27 cellular contexts compared by ENCODE assay signal in genomic region chr1:1975535-1975934, GRCh38. TPM values are rescaled to one million over a fixed set of nuclear protein-coding genes. Genes with fewer than 3 reads are reported as not detected.
"Had no signal": no experiment of that assay in that cellular context is flagged by ENCODE, and none has a peak within 500 bp of the region (broad histone marks: within the 10 kb centered on the region; RNA-seq: fewer than 3 reads in every experiment).

No MANE protein-coding gene starts in this region.

- H3K79me2 ChIP-seq: hepatocyte had no signal

- ATAC-seq: heart right ventricle; natural killer cell; sciatic nerve; stimulated activated effector memory CD8-positive, alpha-beta T cell treated with anti-CD3 and anti-CD28 coated beads, Interleukin-12 subunit alpha, Interleukin-12 subunit beta, amount 100 ng/mL, for 72 hours; stimulated activated naive CD8-positive, alpha-beta T cell treated with anti-CD3 and anti-CD28 coated beads, Interleukin-15, amount 100 ng/mL, for 72 hours; upper lobe of right lung had no signal

- H3K4me3 Mint-ChIP-seq: mesothelial cell of epicardium; naive B cell; natural killer cell; nephron progenitor cell; stimulated activated effector memory CD8-positive, alpha-beta T cell treated with anti-CD3 and anti-CD28 coated beads, Interleukin-12 subunit alpha, Interleukin-12 subunit beta, amount 100 ng/mL, for 72 hours; stimulated activated naive CD8-positive, alpha-beta T cell treated with anti-CD3 and anti-CD28 coated beads, Interleukin-15, amount 100 ng/mL, for 72 hours had no signal

- H3K27me3 ChIP-seq: hepatocyte, ovary, testis, upper lobe of right lung had no signal

- H3K27ac ChIP-seq: heart right ventricle, hepatocyte, left ventricle myocardium inferior, ovary, prostate gland, spleen, testis, tibial artery, upper lobe of right lung had no signal

- DNase-seq: heart right ventricle; left ventricle myocardium inferior; naive B cell; natural killer cell; nephron progenitor cell; ovary; retina; small intestine; spleen; stimulated activated CD4-positive, alpha-beta T cell treated with anti-CD3 and anti-CD28 coated beads, Interleukin-4, amount 100 ng/mL, for 24 hours; stimulated activated naive CD4-positive, alpha-beta T cell; stimulated activated naive CD8-positive, alpha-beta T cell treated with anti-CD3 and anti-CD28 coated beads, Interleukin-15, amount 100 ng/mL, for 72 hours; substantia nigra; testis; tibial artery; trophoblast cell; upper lobe of right lung had no signal

- H2AFZ ChIP-seq: hepatocyte had no signal

- H3K4me3 ChIP-seq: heart right ventricle, hepatocyte, left ventricle myocardium inferior, lung, ovary, prostate gland, spleen, testis, tibial artery, upper lobe of right lung had no signal

- H3K9me3 Mint-ChIP-seq: mesothelial cell of epicardium, natural killer cell had no signal

- FAIRE-seq: small intestine, urothelium cell line had no signal

- H3K4me1 ChIP-seq: heart right ventricle, left ventricle myocardium inferior, prostate gland, spleen, testis, tibial artery, upper lobe of right lung had no signal

- H3K9me3 ChIP-seq: heart right ventricle, left ventricle myocardium inferior, prostate gland, spleen, testis, tibial artery, upper lobe of right lung had no signal

- H3K36me3 Mint-ChIP-seq: mesothelial cell of epicardium; naive B cell; natural killer cell; stimulated activated effector memory CD8-positive, alpha-beta T cell treated with anti-CD3 and anti-CD28 coated beads, Interleukin-12 subunit alpha, Interleukin-12 subunit beta, amount 100 ng/mL, for 72 hours had no signal

- H3K4me1 Mint-ChIP-seq: mesothelial cell of epicardium; naive B cell; natural killer cell; stimulated activated effector memory CD8-positive, alpha-beta T cell treated with anti-CD3 and anti-CD28 coated beads, Interleukin-12 subunit alpha, Interleukin-12 subunit beta, amount 100 ng/mL, for 72 hours; stimulated activated naive CD8-positive, alpha-beta T cell treated with anti-CD3 and anti-CD28 coated beads, Interleukin-15, amount 100 ng/mL, for 72 hours had no signal

- H3K36me3 ChIP-seq: heart right ventricle, left ventricle myocardium inferior, ovary, prostate gland, spleen, tibial artery, upper lobe of right lung had no signal

- H3K27ac Mint-ChIP-seq: mesothelial cell of epicardium; natural killer cell; stimulated activated effector memory CD8-positive, alpha-beta T cell treated with anti-CD3 and anti-CD28 coated beads, Interleukin-12 subunit alpha, Interleukin-12 subunit beta, amount 100 ng/mL, for 72 hours had no signal

- H3K4me2 ChIP-seq: hepatocyte had no signal

RNA-seq across cellular contexts. Expression of gene CFAP74, which starts 28.1 kb away (rescaled TPM):
- total RNA-seq: heart right ventricle, hepatocyte, kidney epithelial cell, left ventricle myocardium inferior, natural killer cell had no signal
- polyA plus RNA-seq: hepatocyte had no signal

RNA-seq across cellular contexts. Expression of gene GABRD, which starts 43.6 kb away (rescaled TPM):
- total RNA-seq: hepatocyte, kidney epithelial cell, mononuclear cell, omental fat pad, sciatic nerve had no signal
- polyA plus RNA-seq: hepatocyte had no signal
